ENCODE assay signal across 10 cellular contexts in genomic region chr2:140621963-140622362, GRCh38.
"Had no signal": no experiment of that assay in that cellular context is flagged by ENCODE, and none has a peak within 500 bp of the region (broad histone marks: within the 10 kb centered on the region; RNA-seq: fewer than 3 reads in every experiment).

No MANE protein-coding gene starts in this region.

- FAIRE-seq: H1 had no signal

- H3K9me3 Mint-ChIP-seq: GM23338, H9 had no signal

- H3K4me3 ChIP-seq: GM23248, GM23338, HAP-1 had no signal

- H2AFZ ChIP-seq: GM23248, GM23338 had no signal

- H3K4me2 ChIP-seq: GM23338 had no signal

- H3K27ac Mint-ChIP-seq: GM23338, H9, HFFc6 had no signal

- H3K9ac ChIP-seq: GM23248 had no signal

- H3K4me1 Mint-ChIP-seq: GM23338, H9 had no signal

- DNase-seq: GM23248, GOT3, H7, H9, HCEC 1CT, HFFc6 had no signal

- H3K4me3 Mint-ChIP-seq: GM23338, H9, HFFc6 had no signal

- H3K9me3 ChIP-seq: HAP-1 had no signal

- H3K27ac ChIP-seq: GM23248 had no signal

- ATAC-seq: GM23338, HCT116 had no signal

- H3K36me3 ChIP-seq: HAP-1 had no signal
